34 cellular contexts compared by ENCODE assay signal in the genomic region with DNA sequence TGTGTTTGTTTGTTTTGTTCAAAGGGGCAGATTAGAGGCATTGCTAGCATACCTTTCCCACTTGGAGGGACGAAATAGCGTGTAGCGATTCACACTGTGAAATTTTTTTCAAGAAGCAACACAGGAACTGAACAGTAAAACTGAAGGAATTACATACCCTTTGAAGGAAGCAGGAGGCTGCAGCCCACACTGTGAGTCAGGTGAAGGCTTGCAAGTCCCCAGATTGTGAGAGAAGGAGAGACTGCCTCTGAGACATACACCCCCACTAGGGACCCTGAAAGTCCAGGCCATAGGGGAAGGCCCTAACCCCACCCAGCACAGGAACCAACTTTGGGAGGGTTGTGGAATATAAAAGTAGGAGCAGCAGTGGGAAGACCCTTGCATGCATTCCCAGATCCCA.
DNase-seq lines count a peak whose midpoint lies in the region; ATAC-seq, FAIRE-seq and TF ChIP-seq lines count a peak whose summit lies in the region.
"Had no signal": no experiment of that assay in that cellular context is flagged by ENCODE, and none has a peak within 500 bp of the region (broad histone marks: within the 10 kb centered on the region; RNA-seq: fewer than 3 reads in every experiment).

No MANE protein-coding gene starts in this region.

- peaks cover 4% of the 10 kb centered on the region for H3K9me3 Mint-ChIP-seq in astrocyte (ENCODE audit: unreplicated experiment)
- H3K9me3 Mint-ChIP-seq in activated T-helper 17 cell treated with anti-CD3 and anti-CD28 coated beads, Interleukin-2, amount 50 U/mL, for 72 hours = peaks cover 21% of the 10 kb centered on the region

- ATAC-seq in A549 = no peak
- ATAC-seq in activated T-helper 17 cell treated with anti-CD3 and anti-CD28 coated beads, Interleukin-2, amount 50 U/mL, for 72 hours (replicated peaks) = no peak
- ATAC-seq: activated naive CD8-positive, alpha-beta T cell treated with anti-CD3 and anti-CD28 coated beads, Interleukin-2, amount 50 U/mL, for 24 hours; body of pancreas; gastroesophageal sphincter; left lobe of liver had no signal

- peak overlapping the region; percentile 19 for H2AFZ ChIP-seq in astrocyte (ENCODE audit: low read depth, low read length)

- H3K9me3 ChIP-seq in A549 (peaks cover 19% of the 10 kb centered on the region), HUES48 (ENCODE audit: control insufficient read depth, insufficient read depth, low read length) (no peaks in the 10 kb centered on the region), astrocyte (ENCODE audit: insufficient read depth, low read depth, low read length) (no peaks in the 10 kb centered on the region)
- H3K9me3 ChIP-seq: Caco-2 had no signal

- H3K4me1 Mint-ChIP-seq in astrocyte (ENCODE audit: low read depth, unreplicated experiment) = peaks cover 16% of the 10 kb centered on the region
- peaks cover 7% of the 10 kb centered on the region for H3K4me1 Mint-ChIP-seq in activated T-helper 17 cell treated with anti-CD3 and anti-CD28 coated beads, Interleukin-2, amount 50 U/mL, for 72 hours
- H3K4me1 Mint-ChIP-seq: activated naive CD8-positive, alpha-beta T cell treated with anti-CD3 and anti-CD28 coated beads, Interleukin-2, amount 50 U/mL, for 24 hours; CD14-positive monocyte; memory B cell had no signal

- POLR2A ChIA-PET in A549 (lab: Yijun Ruan, JAX) = no interaction called here

- TF ChIP-seq EP300 in A549 (IDR thresholded peaks at IDR 0.05) = no peak

- TF ChIP-seq POLR2A in A549 (IDR thresholded peaks at IDR 0.05; ENCODE audit: low read length) = no peak

- H3K4me3 ChIP-seq in A549 (no peak overlapping the region), HUES48 (ENCODE audit: low read depth, low read length) (no peak overlapping the region), astrocyte (ENCODE audit: insufficient read depth, low read depth, low read length) (no peak overlapping the region)
- H3K4me3 ChIP-seq: body of pancreas, dorsolateral prefrontal cortex, gastroesophageal sphincter, right atrium auricular region, smooth muscle cell, upper lobe of left lung had no signal

- H3K27ac Mint-ChIP-seq in astrocyte (ENCODE audit: unreplicated experiment) = peak overlapping the region; percentile 38
- no peak overlapping the region for H3K27ac Mint-ChIP-seq in activated T-helper 17 cell treated with anti-CD3 and anti-CD28 coated beads, Interleukin-2, amount 50 U/mL, for 72 hours
- H3K27ac Mint-ChIP-seq: activated naive CD8-positive, alpha-beta T cell treated with anti-CD3 and anti-CD28 coated beads, Interleukin-2, amount 50 U/mL, for 24 hours; activated T-cell treated with anti-CD3 and anti-CD28 coated beads, Interleukin-2, amount 50 U/mL, for 72 hours; CD14-positive monocyte; memory B cell had no signal

- no peaks in the 10 kb centered on the region for H3K4me1 ChIP-seq in A549
- peaks cover 12% of the 10 kb centered on the region for H3K4me1 ChIP-seq in HUES48 (ENCODE audit: control insufficient read depth, insufficient read depth, low read length)
- H3K4me1 ChIP-seq in astrocyte (ENCODE audit: insufficient read depth, low read length) = peaks cover 5% of the 10 kb centered on the region
- H3K4me1 ChIP-seq: body of pancreas, Caco-2, gastroesophageal sphincter, right atrium auricular region, upper lobe of left lung had no signal

- H3K4me3 Mint-ChIP-seq in astrocyte (ENCODE audit: unreplicated experiment) = no peak overlapping the region
- no peak overlapping the region for H3K4me3 Mint-ChIP-seq in activated T-helper 17 cell treated with anti-CD3 and anti-CD28 coated beads, Interleukin-2, amount 50 U/mL, for 72 hours
- H3K4me3 Mint-ChIP-seq: activated naive CD8-positive, alpha-beta T cell treated with anti-CD3 and anti-CD28 coated beads, Interleukin-2, amount 50 U/mL, for 24 hours; activated T-cell treated with anti-CD3 and anti-CD28 coated beads, Interleukin-2, amount 50 U/mL, for 72 hours; CD14-positive monocyte; memory B cell; neural crest cell had no signal

- no peaks in the 10 kb centered on the region for H4K20me1 ChIP-seq in astrocyte (ENCODE audit: insufficient read depth, low read length)

- WGBS in A549 (ENCODE audit: missing lambda C conversion rate) = 34% methylated on average over 3 of the region's 3 CpGs

- H3K27ac ChIP-seq in A549 = no peak overlapping the region
- peak overlapping the region; percentile 85 for H3K27ac ChIP-seq in HUES48 (ENCODE audit: low read depth, low read length)
- no peak overlapping the region for H3K27ac ChIP-seq in astrocyte (ENCODE audit: low read depth, low read length)
- H3K27ac ChIP-seq: body of pancreas, dorsolateral prefrontal cortex, gastroesophageal sphincter, right atrium auricular region, RWPE1, upper lobe of left lung had no signal

- no peak for FAIRE-seq in A549 (lab: Jason Lieb, UNC)
- FAIRE-seq in astrocyte (lab: Jason Lieb, UNC) = no peak
- FAIRE-seq: endothelial cell of umbilical vein, GM18507 had no signal

- H3K4me2 ChIP-seq in A549 = peak overlapping the region; percentile 21; the same call in 1 of the 3 replicates
- peak overlapping the region; percentile 77 for H3K4me2 ChIP-seq in astrocyte (ENCODE audit: low read length)
- H3K4me2 ChIP-seq: smooth muscle cell had no signal

- DNase-seq in A549 (ENCODE audit: low read depth in 1 of 2, low spot score in 1 of 2) (no peak), astrocyte (ENCODE audit: low read depth) (peak; percentile 43), iris pigment epithelial cell (ENCODE audit: low read depth) (peak; percentile 23), dedifferentiated amniotic fluid mesenchymal stem cell (ENCODE audit: extremely low spot score) (no peak), kidney glomerular epithelial cell (lab: John Stamatoyannopoulos, UW) (no peak), SIG-M5 (lab: John Stamatoyannopoulos, UW) (no peak)
- DNase-seq: 8988T; activated CD4-positive, CD25-positive, alpha-beta regulatory T cell; activated naive CD4-positive, alpha-beta T cell; body of pancreas; Caco-2; DMS53; dorsolateral prefrontal cortex; GF-D8; Karpas-422; NCI-H146; NCI-H2107; NCI-H748 treated with DMSO at 0.1 percent for 48 hours; stimulated activated naive CD4-positive, alpha-beta T cell had no signal

- CTCF ChIA-PET in A549 (lab: Yijun Ruan, JAX) = no interaction called here

- H3K79me2 ChIP-seq in astrocyte (ENCODE audit: insufficient read depth, low read length) = no peaks in the 10 kb centered on the region

- TF ChIP-seq CTCF in A549 (IDR thresholded peaks at IDR 0.05) (no peak), astrocyte (IDR thresholded peaks at IDR 0.05; ENCODE audit: insufficient read depth, low read depth, low read length) (no peak)

- H3K36me3 ChIP-seq in HUES48 (ENCODE audit: control insufficient read depth, insufficient read depth, low read length) (no peaks in the 10 kb centered on the region), astrocyte (ENCODE audit: insufficient read depth, low read length) (no peaks in the 10 kb centered on the region)
- H3K36me3 ChIP-seq: gastroesophageal sphincter, right atrium auricular region, upper lobe of left lung had no signal

- no peaks in the 10 kb centered on the region for H3K27me3 Mint-ChIP-seq in astrocyte (ENCODE audit: low read depth, unreplicated experiment)
- H3K27me3 Mint-ChIP-seq in activated T-helper 17 cell treated with anti-CD3 and anti-CD28 coated beads, Interleukin-2, amount 50 U/mL, for 72 hours = peaks cover 51% of the 10 kb centered on the region

- TF ChIP-seq RAD21 in A549 (conservative IDR thresholded peaks at IDR 0.05 in 1 of 2, IDR thresholded peaks at IDR 0.05 in 1 of 2) = no peak

- H3K36me3 Mint-ChIP-seq in astrocyte (ENCODE audit: low read depth, unreplicated experiment) = peaks cover 4% of the 10 kb centered on the region
- no peaks in the 10 kb centered on the region for H3K36me3 Mint-ChIP-seq in activated T-helper 17 cell treated with anti-CD3 and anti-CD28 coated beads, Interleukin-2, amount 50 U/mL, for 72 hours (ENCODE audit: low read depth)
- H3K36me3 Mint-ChIP-seq: CD14-positive monocyte, memory B cell had no signal

- H3K9ac ChIP-seq in HUES48 (ENCODE audit: low read depth, low read length) (no peak overlapping the region), astrocyte (ENCODE audit: low read length) (peak overlapping the region; percentile 18)

- H3K27me3 ChIP-seq in HUES48 (ENCODE audit: control insufficient read depth, insufficient read depth, low read length) (no peaks in the 10 kb centered on the region), astrocyte (ENCODE audit: insufficient read depth, low read length) (no peaks in the 10 kb centered on the region)
- H3K27me3 ChIP-seq: body of pancreas, dorsolateral prefrontal cortex, right atrium auricular region, upper lobe of left lung had no signal

TF ChIP-seq in A549, 52 proteins besides CTCF, POLR2A, EP300 and RAD21 (continues in another document):
- TF ChIP-seq NPAS2 (CRISPR knock-in tag; IDR thresholded peaks at IDR 0.05; ENCODE audit: borderline replicate concordance) = no peak
- no peak for TF ChIP-seq CHD2 (IDR thresholded peaks at IDR 0.05; ENCODE audit: low read length, partially characterized antibody)
- TF ChIP-seq TFCP2L1 (CRISPR knock-in tag; IDR thresholded peaks at IDR 0.05) = no peak
- TF ChIP-seq ZNF302 (CRISPR knock-in tag; IDR thresholded peaks at IDR 0.05) = no peak
- TF ChIP-seq GATA3 (IDR thresholded peaks at IDR 0.05; ENCODE audit: borderline replicate concordance) = no peak
- TF ChIP-seq HOXA7 (CRISPR knock-in tag; IDR thresholded peaks at IDR 0.05) = no peak
- no peak for TF ChIP-seq ZFP36 (IDR thresholded peaks at IDR 0.05; ENCODE audit: borderline replicate concordance, partially characterized antibody)
- no peak for TF ChIP-seq CEBPB (IDR thresholded peaks at IDR 0.05)
- TF ChIP-seq EHMT2 (IDR thresholded peaks at IDR 0.05; ENCODE audit: low read depth) = no peak
- TF ChIP-seq MAFK (IDR thresholded peaks at IDR 0.05; ENCODE audit: partially characterized antibody) = no peak
- no peak for TF ChIP-seq RFX5 (IDR thresholded peaks at IDR 0.05)
- TF ChIP-seq CBX2 (IDR thresholded peaks at IDR 0.05; ENCODE audit: borderline replicate concordance, low read depth) = no peak
- TF ChIP-seq ZC3H11A (IDR thresholded peaks at IDR 0.05) = no peak
- no peak for TF ChIP-seq EHF (CRISPR knock-in tag; IDR thresholded peaks at IDR 0.05)
- TF ChIP-seq, protein P1, sequence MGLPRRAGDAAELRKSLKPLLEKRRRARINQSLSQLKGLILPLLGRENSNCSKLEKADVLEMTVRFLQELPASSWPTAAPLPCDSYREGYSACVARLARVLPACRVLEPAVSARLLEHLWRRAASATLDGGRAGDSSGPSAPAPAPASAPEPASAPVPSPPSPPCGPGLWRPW (IDR thresholded peaks at IDR 0.05) = no peak
- TF ChIP-seq SMC3 (IDR thresholded peaks at IDR 0.05) = no peak

Comparison
In these comparisons a context has a peak if more than half of its experiments do, and no peak if none do; other contexts are left out.
1. DNase-seq: peak in astrocyte (single experiment) and iris pigment epithelial cell (single experiment); none in A549 (0 of 2), dedifferentiated amniotic fluid mesenchymal stem cell (single experiment), kidney glomerular epithelial cell (single experiment) and SIG-M5 (single experiment).